ENCODE assay signal across 8 cellular contexts in the genomic region with DNA sequence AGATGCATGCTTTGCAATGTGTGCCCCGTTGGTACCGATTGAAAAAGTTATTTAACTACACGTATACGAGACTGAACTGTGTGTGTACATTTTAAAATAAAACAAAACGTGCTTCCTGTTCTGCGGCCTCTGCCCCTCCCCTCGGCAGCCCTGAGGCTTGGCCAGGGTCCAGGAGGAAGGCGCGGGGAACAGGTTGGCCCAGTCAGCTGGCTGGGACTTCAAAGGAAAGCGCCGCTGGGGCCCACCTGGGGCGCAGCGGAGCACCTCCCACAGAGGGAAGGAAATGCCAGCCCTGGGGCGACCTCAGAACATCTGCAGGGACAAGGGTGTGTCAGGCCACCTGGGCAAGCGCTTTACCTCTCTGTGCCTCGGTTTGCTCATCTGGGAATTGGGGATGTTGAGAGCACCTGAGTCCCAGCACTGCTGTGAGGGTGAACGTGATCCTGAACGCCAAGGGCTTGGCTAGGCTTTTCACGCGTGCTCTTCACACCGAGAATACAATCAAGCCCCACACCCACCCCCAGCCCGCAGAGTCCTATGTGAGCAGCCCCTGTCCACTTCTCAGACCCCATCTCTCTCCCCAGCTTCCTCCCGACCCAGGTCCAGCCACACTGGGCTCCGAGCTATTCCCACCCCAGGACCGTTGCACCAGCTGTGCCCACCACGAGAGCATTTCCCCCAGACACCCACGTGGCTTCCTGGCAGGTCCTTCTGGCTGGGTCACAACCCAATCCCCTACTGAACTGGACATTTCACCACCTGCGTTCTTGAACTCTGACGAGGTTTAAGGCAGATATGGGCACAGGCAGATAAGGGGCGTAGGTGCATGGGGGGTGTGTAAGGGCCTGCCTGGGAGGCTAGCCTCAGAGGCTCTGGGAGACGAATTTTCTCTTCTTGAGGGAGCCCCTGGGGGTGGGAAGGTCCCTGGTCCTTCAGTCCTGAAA. TPM values are rescaled to one million over a fixed set of nuclear protein-coding genes. Genes with fewer than 3 reads are reported as not detected.
DNase-seq lines count a peak whose midpoint lies in the region; ATAC-seq lines count a peak whose summit lies in the region.

No MANE protein-coding gene starts in this region.

- H3K27ac Mint-ChIP-seq in immature natural killer cell, result peak overlapping the region in 2 of 6 donors; percentile 10 to 81

- H3K9me3 Mint-ChIP-seq in immature natural killer cell, result no peaks in the 10 kb centered on the region

- peak overlapping the region; percentile 32 to 76 (median 57) for H3K4me3 Mint-ChIP-seq in immature natural killer cell

- DNase-seq in COR-L47 (lab: John Stamatoyannopoulos, UW), result peak; percentile 95
- DNase-seq in KG1 (lab: John Stamatoyannopoulos, UW), result peak; percentile 77
- DNase-seq in RPMI7951 (ENCODE audit: low read depth), result peak; percentile 71
- DNase-seq in activated gamma-delta T cell treated with anti-CD3 and anti-CD28 coated beads, Interleukin-2, amount 50 U/mL, for 16 hours (ENCODE audit: low read depth), result peak; percentile 62
- peak; percentile 46 to 56 (median 54) for DNase-seq in immature natural killer cell
- DNase-seq in stimulated activated CD4-positive, alpha-beta T cell treated with anti-CD3 and anti-CD28 coated beads, Interleukin-4, amount 100 ng/mL, for 4 hours, result peak; percentile 61 to 76
- no peak for DNase-seq in NCI-H226

- no peaks in the 10 kb centered on the region for H3K36me3 Mint-ChIP-seq in immature natural killer cell

- ATAC-seq in GM21423 (IDR thresholded peaks at IDR 0.05; ENCODE audit: unreplicated experiment), result peak; percentile 80

- peaks cover 10 to 18% (median 15%) of the 10 kb centered on the region in 3 donors for H3K27me3 Mint-ChIP-seq in immature natural killer cell (ENCODE audit: low read depth in 3 of 3)

- H3K4me1 Mint-ChIP-seq in immature natural killer cell, result peaks cover 14 to 15% of the 10 kb centered on the region in 2 donors

RNA-seq across cellular contexts. Expression of a gene that starts 41.9 kb away (rescaled TPM):
- total RNA-seq in RPMI7951 (2014; rRNA removed; shearing (Covaris generic)), result 8.7 and 12.2 TPM in 2 replicates
- polyA plus RNA-seq in immature natural killer cell, result 10 to 100 TPM in 1 of 3 donors, 1 to 10 TPM in 2; 1.6 to 10.2 (median 2.1) TPM
